14 cellular contexts compared by ENCODE assay signal in the genomic region with DNA sequence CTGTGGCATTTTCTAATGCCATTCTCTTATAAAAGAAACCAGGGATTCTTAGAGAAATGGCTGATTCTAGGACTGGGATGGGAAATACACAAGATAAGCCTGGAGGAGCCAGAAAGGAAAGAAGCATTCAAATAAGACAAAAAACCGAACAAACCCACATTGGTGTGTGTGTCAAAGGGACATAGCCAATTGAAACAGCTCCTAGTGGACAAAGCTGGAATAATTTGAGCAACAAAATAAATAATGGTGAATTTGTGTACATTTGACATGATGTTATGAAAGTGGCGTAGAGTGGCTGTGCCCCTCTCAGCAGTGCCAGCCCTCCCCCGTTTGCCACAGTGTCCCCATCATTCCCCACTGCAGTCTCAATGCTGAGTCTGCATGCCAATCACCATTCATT. TPM values are rescaled to one million over a fixed set of nuclear protein-coding genes. Genes with fewer than 3 reads are reported as not detected.
DNase-seq lines count a peak whose midpoint lies in the region; FAIRE-seq and TF ChIP-seq lines count a peak whose summit lies in the region.
"Had no signal": no experiment of that assay in that cellular context is flagged by ENCODE, and none has a peak within 500 bp of the region (broad histone marks: within the 10 kb centered on the region; RNA-seq: fewer than 3 reads in every experiment).

No MANE protein-coding gene starts in this region.

- H3K4me1 Mint-ChIP-seq in activated T-helper 2 cell treated with anti-CD3 and anti-CD28 coated beads, Interferon-gamma antibody, Interleukin-2, Interleukin-4, amounts not matched to agents 10 μg/mL and 5 μg/mL and 100 μg/mL, durations not matched to agents 14 hours and 24 hours and 36 hours (ENCODE audit: low read depth), result no peaks in the 10 kb centered on the region
- H3K4me1 Mint-ChIP-seq in activated CD4-positive, alpha-beta T cell treated with anti-CD3 and anti-CD28 coated beads, Interleukin-2, amount 10 ng/mL, durations not matched to agents 24 days and 14 days, result no peaks in the 10 kb centered on the region
- H3K4me1 Mint-ChIP-seq: WTC11 had no signal

- H3K9me3 ChIP-seq in WERI-Rb-1 (ENCODE audit: severe bottlenecking) (no peaks in the 10 kb centered on the region), liver (ENCODE audit: control insufficient read depth in 4 of 4, low read length in 3 of 4) (no peaks in the 10 kb centered on the region), suprapubic skin (no peaks in the 10 kb centered on the region)
- H3K9me3 ChIP-seq: body of pancreas, mucosa of descending colon had no signal

- intact Hi-C loops in activated T-helper 2 cell treated with anti-CD3 and anti-CD28 coated beads, Interferon-gamma antibody, Interleukin-2, Interleukin-4, amounts not matched to agents 10 μg/mL and 5 μg/mL and 100 μg/mL, durations not matched to agents 14 hours and 24 hours and 36 hours (cut with micrococcal nuclease), result no loop called here
- intact Hi-C loops in posterior vena cava (cut with DNase I), result no loop called here
- intact Hi-C loops in activated CD4-positive, alpha-beta T cell treated with anti-CD3 and anti-CD28 coated beads, Interleukin-2, amount 10 ng/mL, durations not matched to agents 24 days and 14 days (cut with micrococcal nuclease), result no loop called here

- no peak for TF ChIP-seq RAD21 in liver (IDR thresholded peaks at IDR 0.05)

- no peak overlapping the region for H3K4me3 Mint-ChIP-seq in activated T-helper 2 cell treated with anti-CD3 and anti-CD28 coated beads, Interferon-gamma antibody, Interleukin-2, Interleukin-4, amounts not matched to agents 10 μg/mL and 5 μg/mL and 100 μg/mL, durations not matched to agents 14 hours and 24 hours and 36 hours (ENCODE audit: low read depth)
- no peak overlapping the region for H3K4me3 Mint-ChIP-seq in activated CD4-positive, alpha-beta T cell treated with anti-CD3 and anti-CD28 coated beads, Interleukin-2, amount 10 ng/mL, durations not matched to agents 24 days and 14 days
- H3K4me3 Mint-ChIP-seq: WTC11 had no signal

- TF ChIP-seq EP300 in suprapubic skin (IDR thresholded peaks at IDR 0.05), result no peak

- H3K9ac ChIP-seq in liver (ENCODE audit: low read depth in 1 of 2, low read length in 2 of 2), result no peak overlapping the region

- DNase-seq in D721Med (ENCODE audit: insufficient read length, low spot score) (no peak), HT-29 (ENCODE audit: low spot score) (peak; percentile 22), WERI-Rb-1 (no peak), posterior vena cava (ENCODE audit: low spot score) (no peak), suprapubic skin (ENCODE audit: low spot score in 2 of 2) (no peak)
- no peak for DNase-seq in activated T-helper 2 cell treated with anti-CD3 and anti-CD28 coated beads, Interferon-gamma antibody, Interleukin-2, Interleukin-4, amounts not matched to agents 10 μg/mL and 5 μg/mL and 100 μg/mL, durations not matched to agents 14 hours and 24 hours and 36 hours (ENCODE audit: low spot score)
- DNase-seq in activated CD4-positive, alpha-beta T cell treated with anti-CD3 and anti-CD28 coated beads, Interleukin-2, amount 10 ng/mL, durations not matched to agents 24 days and 14 days, result no peak
- DNase-seq: activated T-cell treated with anti-CD3 and anti-CD28 coated beads, Interleukin-2, amount 50 U/mL, for 1 hour; body of pancreas; mucosa of descending colon; NCI-H226; SIG-M5 had no signal

- TF ChIP-seq CTCF in D721Med (IDR thresholded peaks at IDR 0.05; ENCODE audit: insufficient read depth, missing control alignments) (peak; percentile 10), WERI-Rb-1 (IDR thresholded peaks at IDR 0.05; ENCODE audit: low read depth, low read length) (peak; percentile 30; the same call in 1 of the 2 replicates), liver (IDR thresholded peaks at IDR 0.05; ENCODE audit: low read depth, low read length, missing input control) (peak; percentile 2), suprapubic skin (IDR thresholded peaks at IDR 0.05) (no peak)

- H3K27ac ChIP-seq in WERI-Rb-1 (no peak overlapping the region), liver (ENCODE audit: low read depth in 1 of 2, low read length in 2 of 2) (no peak overlapping the region), suprapubic skin (no peak overlapping the region)
- H3K27ac ChIP-seq: body of pancreas had no signal

- H3K4me1 ChIP-seq in liver (ENCODE audit: control insufficient read depth in 4 of 4, insufficient read depth in 4 of 4, low read length in 3 of 4) (no peaks in the 10 kb centered on the region), suprapubic skin (no peaks in the 10 kb centered on the region)
- H3K4me1 ChIP-seq: body of pancreas had no signal

- no peaks in the 10 kb centered on the region for H3K9me3 Mint-ChIP-seq in activated T-helper 2 cell treated with anti-CD3 and anti-CD28 coated beads, Interferon-gamma antibody, Interleukin-2, Interleukin-4, amounts not matched to agents 10 μg/mL and 5 μg/mL and 100 μg/mL, durations not matched to agents 14 hours and 24 hours and 36 hours
- H3K9me3 Mint-ChIP-seq in activated CD4-positive, alpha-beta T cell treated with anti-CD3 and anti-CD28 coated beads, Interleukin-2, amount 10 ng/mL, durations not matched to agents 24 days and 14 days, result no peaks in the 10 kb centered on the region

- TF ChIP-seq POLR2A in suprapubic skin (IDR thresholded peaks at IDR 0.05), result no peak

- H3K27me3 ChIP-seq in WERI-Rb-1 (ENCODE audit: insufficient read depth, low read depth, severe bottlenecking) (no peaks in the 10 kb centered on the region), liver (ENCODE audit: control insufficient read depth in 4 of 4, insufficient read depth in 4 of 4, low read length in 3 of 4) (no peaks in the 10 kb centered on the region), suprapubic skin (no peaks in the 10 kb centered on the region)
- H3K27me3 ChIP-seq: body of pancreas had no signal

- H3K27me3 Mint-ChIP-seq in activated T-helper 2 cell treated with anti-CD3 and anti-CD28 coated beads, Interferon-gamma antibody, Interleukin-2, Interleukin-4, amounts not matched to agents 10 μg/mL and 5 μg/mL and 100 μg/mL, durations not matched to agents 14 hours and 24 hours and 36 hours (ENCODE audit: low read depth), result peaks cover 6% of the 10 kb centered on the region
- H3K27me3 Mint-ChIP-seq in activated CD4-positive, alpha-beta T cell treated with anti-CD3 and anti-CD28 coated beads, Interleukin-2, amount 10 ng/mL, durations not matched to agents 24 days and 14 days, result peaks cover 9% of the 10 kb centered on the region

- no peak for FAIRE-seq in D721Med (lab: Jason Lieb, UNC)

- no peaks in the 10 kb centered on the region for H3K36me3 Mint-ChIP-seq in activated T-helper 2 cell treated with anti-CD3 and anti-CD28 coated beads, Interferon-gamma antibody, Interleukin-2, Interleukin-4, amounts not matched to agents 10 μg/mL and 5 μg/mL and 100 μg/mL, durations not matched to agents 14 hours and 24 hours and 36 hours (ENCODE audit: low read depth)
- H3K36me3 Mint-ChIP-seq in activated CD4-positive, alpha-beta T cell treated with anti-CD3 and anti-CD28 coated beads, Interleukin-2, amount 10 ng/mL, durations not matched to agents 24 days and 14 days (ENCODE audit: low read depth), result no peaks in the 10 kb centered on the region
- H3K36me3 Mint-ChIP-seq: WTC11 had no signal

- H3K36me3 ChIP-seq in WERI-Rb-1 (no peaks in the 10 kb centered on the region), liver (ENCODE audit: control insufficient read depth in 4 of 4, insufficient read depth in 3 of 4, low read depth in 1 of 4, low read length in 3 of 4) (no peaks in the 10 kb centered on the region), suprapubic skin (no peaks in the 10 kb centered on the region)

- H3K4me3 ChIP-seq in WERI-Rb-1 (ENCODE audit: low read depth, low read length) (no peak overlapping the region), liver (ENCODE audit: low read depth in 1 of 3, low read length in 3 of 3) (no peak overlapping the region), suprapubic skin (no peak overlapping the region)
- H3K4me3 ChIP-seq: body of pancreas, mucosa of descending colon had no signal

- WGBS in liver, result 81% methylated on average over 3 of the region's 3 CpGs
- 80% methylated on average over 3 of the region's 3 CpGs for WGBS in suprapubic skin

- H3K27ac Mint-ChIP-seq in activated T-helper 2 cell treated with anti-CD3 and anti-CD28 coated beads, Interferon-gamma antibody, Interleukin-2, Interleukin-4, amounts not matched to agents 10 μg/mL and 5 μg/mL and 100 μg/mL, durations not matched to agents 14 hours and 24 hours and 36 hours, result no peak overlapping the region
- no peak overlapping the region for H3K27ac Mint-ChIP-seq in activated CD4-positive, alpha-beta T cell treated with anti-CD3 and anti-CD28 coated beads, Interleukin-2, amount 10 ng/mL, durations not matched to agents 24 days and 14 days
- H3K27ac Mint-ChIP-seq: WTC11 had no signal

TF ChIP-seq in liver, 16 proteins besides CTCF, POLR2A, EP300 and RAD21 (continues in another document):
- TF ChIP-seq FOXA2 (IDR thresholded peaks at IDR 0.05) (no peak), SP1 (IDR thresholded peaks at IDR 0.05) (no peak), GABPA (IDR thresholded peaks at IDR 0.05 in 1 of 2, conservative IDR thresholded peaks at IDR 0.05 in 1 of 2) (no peak), JUND (IDR thresholded peaks at IDR 0.05) (no peak), HNF4G (IDR thresholded peaks at IDR 0.05) (no peak), HNF4A (conservative IDR thresholded peaks at IDR 0.05) (no peak)
- TF ChIP-seq, protein P1, sequence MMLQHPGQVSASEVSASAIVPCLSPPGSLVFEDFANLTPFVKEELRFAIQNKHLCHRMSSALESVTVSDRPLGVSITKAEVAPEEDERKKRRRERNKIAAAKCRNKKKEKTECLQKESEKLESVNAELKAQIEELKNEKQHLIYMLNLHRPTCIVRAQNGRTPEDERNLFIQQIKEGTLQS (IDR thresholded peaks at IDR 0.05), result no peak

RNA-seq across cellular contexts. Expression of a gene that starts 55.5 kb away (rescaled TPM):
- not detected in 2 replicates for total RNA-seq in HT-29 (2014; rRNA removed; shearing (Covaris generic))
- total RNA-seq in liver (under 1 TPM; under 0.01 to 0.70 TPM), posterior vena cava (under 1 TPM in 1 of 2 donors, not detected in 1; 0.05 TPM), suprapubic skin (under 1 TPM in 1 of 4 donors, not detected in 3; 0.21 TPM)
- under 1 TPM; 0.02 to 0.97 TPM for polyA plus RNA-seq in liver
- total RNA-seq in activated T-helper 2 cell treated with anti-CD3 and anti-CD28 coated beads, Interferon-gamma antibody, Interleukin-2, Interleukin-4, amounts not matched to agents 10 μg/mL and 5 μg/mL and 100 μg/mL, durations not matched to agents 14 hours and 24 hours and 36 hours, result not detected in 2 replicates
- total RNA-seq in activated CD4-positive, alpha-beta T cell treated with anti-CD3 and anti-CD28 coated beads, Interleukin-2, amount 10 ng/mL, durations not matched to agents 24 days and 14 days, result 0.05 TPM in 1 of 2 replicates, not detected in the other
- total RNA-seq: body of pancreas had no signal

Comparison
In these comparisons a context has a peak if more than half of its experiments do, and no peak if none do; other contexts are left out.
1. CTCF ChIP-seq: peak in D721Med (single experiment), WERI-Rb-1 (single experiment) and liver (single experiment); none in suprapubic skin (0 of 2).